Comparison of ENCODE assay signal across 8 cellular contexts in the genomic region with DNA sequence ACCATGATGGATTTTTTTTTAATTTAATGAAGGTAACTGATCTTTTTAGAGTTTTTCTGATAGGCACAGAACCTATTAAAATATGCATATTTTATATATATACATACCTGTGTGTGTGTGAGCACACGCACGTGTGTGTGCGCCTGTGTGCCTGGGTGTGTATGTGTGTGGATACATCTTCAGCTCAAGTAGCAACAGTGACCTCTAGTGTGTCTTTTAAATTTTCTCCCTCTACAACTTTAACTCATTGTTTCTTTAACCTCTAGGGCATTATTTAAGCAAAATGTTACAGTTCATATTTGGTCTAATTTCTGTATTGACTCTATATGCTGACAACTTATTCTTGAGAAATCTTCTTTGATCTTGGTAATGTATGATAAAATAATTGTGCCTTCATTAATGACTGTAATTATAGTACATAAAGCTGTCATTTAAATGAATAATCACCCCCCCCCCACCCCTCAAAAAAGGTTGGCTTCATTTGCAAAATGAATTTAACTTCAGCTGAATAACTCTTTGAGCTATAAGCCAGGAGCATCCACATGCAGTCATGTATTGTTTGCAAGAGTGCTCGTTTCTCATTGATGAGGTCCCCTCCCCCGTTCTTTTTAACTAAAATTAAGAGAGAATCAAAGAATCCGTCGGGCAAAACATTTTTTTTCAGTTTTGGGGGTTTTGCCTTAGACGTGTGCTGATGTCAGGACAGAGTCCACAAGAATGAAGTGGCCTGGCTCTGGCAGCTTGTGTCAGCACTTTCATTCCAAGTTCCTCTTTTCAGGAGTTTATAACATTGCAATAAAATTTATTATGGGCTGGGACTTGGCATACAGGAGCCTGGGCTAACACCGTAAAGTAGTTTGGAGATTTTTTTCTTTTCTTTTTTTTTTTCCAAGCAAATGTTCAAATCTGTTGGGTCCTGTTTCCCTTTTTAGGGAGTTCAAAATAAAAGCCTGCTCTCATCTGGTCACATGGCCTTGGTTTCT.
DNase-seq lines count a peak whose midpoint lies in the region; ATAC-seq, FAIRE-seq and TF ChIP-seq lines count a peak whose summit lies in the region.

No MANE protein-coding gene starts in this region.

- H3K4me1 Mint-ChIP-seq in endothelial cell (ENCODE audit: unreplicated experiment), result peaks cover 2% of the 10 kb centered on the region

- intact Hi-C loops in kidney (cut with DNase I), result no loop called here

- H3K9me3 Mint-ChIP-seq in endothelial cell (ENCODE audit: unreplicated experiment), result no peaks in the 10 kb centered on the region

- no peaks in the 10 kb centered on the region for H3K4me1 ChIP-seq in kidney (ENCODE audit: control insufficient read depth in 1 of 2, insufficient read depth in 1 of 2, low read depth in 1 of 2, low read length in 2 of 2)

- no peaks in the 10 kb centered on the region for H3K9me3 ChIP-seq in kidney (ENCODE audit: control insufficient read depth in 1 of 2, low read length in 2 of 2)

- H3K36me3 Mint-ChIP-seq in endothelial cell (ENCODE audit: low read depth, unreplicated experiment), result peaks cover 6% of the 10 kb centered on the region

- H3K4me3 Mint-ChIP-seq in endothelial cell (ENCODE audit: unreplicated experiment), result no peak overlapping the region

- no peak overlapping the region for H3K9ac ChIP-seq in kidney (ENCODE audit: low read length in 2 of 2)

- peak; percentile 41 for FAIRE-seq in kidney (lab: Jason Lieb, UNC)

- ATAC-seq in HG03139 (IDR thresholded peaks at IDR 0.05; ENCODE audit: unreplicated experiment) (no peak), HG02884 (IDR thresholded peaks at IDR 0.05; ENCODE audit: unreplicated experiment) (no peak), HG02852 (IDR thresholded peaks at IDR 0.05; ENCODE audit: unreplicated experiment) (no peak)

- no peaks in the 10 kb centered on the region for H3K27me3 Mint-ChIP-seq in endothelial cell (ENCODE audit: unreplicated experiment)

- H3K4me3 ChIP-seq in GM12865 (ENCODE audit: low read depth, low read length) (no peak overlapping the region), kidney (ENCODE audit: low read length in 2 of 2) (no peak overlapping the region)

- peak; percentile 27 for DNase-seq in GM12865 (ENCODE audit: low read depth)
- peak; percentile 95 for DNase-seq in NCI-H1417 treated with DMSO at 0.1 percent for 48 hours (lab: John Stamatoyannopoulos, UW)
- DNase-seq in astrocyte of the hippocampus (ENCODE audit: low read depth, low spot score), result peak; percentile 55
- DNase-seq in kidney, result no peak
- DNase-seq in endothelial cell (ENCODE audit: low spot score), result no peak

- H3K36me3 ChIP-seq in kidney (ENCODE audit: control insufficient read depth in 1 of 2, insufficient read depth in 2 of 2, low read length in 2 of 2), result no peaks in the 10 kb centered on the region

- TF ChIP-seq CTCF in GM12865 (IDR thresholded peaks at IDR 0.05; ENCODE audit: insufficient read depth, low read depth, low read length, missing control alignments) (peak; percentile 19), kidney (IDR thresholded peaks at IDR 0.05; ENCODE audit: borderline replicate concordance, extremely low read depth, insufficient read depth) (peak; percentile 22), endothelial cell (IDR thresholded peaks at IDR 0.05; ENCODE audit: unreplicated experiment) (no peak)

- no peak overlapping the region for H3K27ac Mint-ChIP-seq in endothelial cell (ENCODE audit: unreplicated experiment)

- H3K27ac ChIP-seq in kidney (ENCODE audit: low read depth in 2 of 2, low read length in 2 of 2), result no peak overlapping the region

Comparison
In these comparisons a context has a peak if more than half of its experiments do, and no peak if none do; other contexts are left out.
1. DNase-seq: peak in GM12865 (single experiment), NCI-H1417 treated with DMSO at 0.1 percent for 48 hours (single experiment) and astrocyte of the hippocampus (single experiment); none in kidney (single experiment) and endothelial cell (single experiment).